Comparison of ENCODE assay signal across 1 cellular context in the genomic region with DNA sequence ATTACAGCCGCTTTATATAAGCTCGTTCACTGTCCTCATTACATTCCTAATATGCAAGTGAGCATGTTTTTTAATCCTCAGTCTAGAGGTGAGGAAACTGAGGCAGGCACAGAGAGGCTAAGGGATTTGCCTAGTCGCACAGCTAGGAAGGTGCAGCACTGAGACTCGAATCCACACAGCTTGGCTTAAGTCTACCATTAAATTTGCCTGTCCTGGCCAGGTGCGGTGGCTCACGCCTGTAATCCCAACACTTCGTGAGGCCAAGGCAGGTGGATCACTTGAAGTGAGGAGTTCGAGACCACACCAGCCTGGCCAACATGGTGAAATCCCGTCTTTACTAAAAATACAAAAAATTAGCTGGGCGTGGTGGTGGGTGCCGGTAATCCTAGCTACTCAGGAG.
TF ChIP-seq lines count a peak whose summit lies in the region.

No MANE protein-coding gene starts in this region.

TF ChIP-seq in SK-N-SH treated with all-trans-retinoic acid at 6 μM for 48 hours, 23 proteins besides CTCF, POLR2A, EP300 and RAD21 (continued from another document):
- TF ChIP-seq, protein P1, sequence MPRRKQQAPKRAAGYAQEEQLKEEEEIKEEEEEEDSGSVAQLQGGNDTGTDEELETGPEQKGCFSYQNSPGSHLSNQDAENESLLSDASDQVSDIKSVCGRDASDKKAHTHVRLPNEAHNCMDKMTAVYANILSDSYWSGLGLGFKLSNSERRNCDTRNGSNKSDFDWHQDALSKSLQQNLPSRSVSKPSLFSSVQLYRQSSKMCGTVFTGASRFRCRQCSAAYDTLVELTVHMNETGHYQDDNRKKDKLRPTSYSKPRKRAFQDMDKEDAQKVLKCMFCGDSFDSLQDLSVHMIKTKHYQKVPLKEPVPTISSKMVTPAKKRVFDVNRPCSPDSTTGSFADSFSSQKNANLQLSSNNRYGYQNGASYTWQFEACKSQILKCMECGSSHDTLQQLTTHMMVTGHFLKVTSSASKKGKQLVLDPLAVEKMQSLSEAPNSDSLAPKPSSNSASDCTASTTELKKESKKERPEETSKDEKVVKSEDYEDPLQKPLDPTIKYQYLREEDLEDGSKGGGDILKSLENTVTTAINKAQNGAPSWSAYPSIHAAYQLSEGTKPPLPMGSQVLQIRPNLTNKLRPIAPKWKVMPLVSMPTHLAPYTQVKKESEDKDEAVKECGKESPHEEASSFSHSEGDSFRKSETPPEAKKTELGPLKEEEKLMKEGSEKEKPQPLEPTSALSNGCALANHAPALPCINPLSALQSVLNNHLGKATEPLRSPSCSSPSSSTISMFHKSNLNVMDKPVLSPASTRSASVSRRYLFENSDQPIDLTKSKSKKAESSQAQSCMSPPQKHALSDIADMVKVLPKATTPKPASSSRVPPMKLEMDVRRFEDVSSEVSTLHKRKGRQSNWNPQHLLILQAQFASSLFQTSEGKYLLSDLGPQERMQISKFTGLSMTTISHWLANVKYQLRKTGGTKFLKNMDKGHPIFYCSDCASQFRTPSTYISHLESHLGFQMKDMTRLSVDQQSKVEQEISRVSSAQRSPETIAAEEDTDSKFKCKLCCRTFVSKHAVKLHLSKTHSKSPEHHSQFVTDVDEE (CRISPR knock-in tag; IDR thresholded peaks at IDR 0.05) = no peak
- TF ChIP-seq GLIS3 (CRISPR knock-in tag; IDR thresholded peaks at IDR 0.05) = no peak
- TF ChIP-seq ZFP30 (CRISPR knock-in tag; IDR thresholded peaks at IDR 0.05) = no peak
- TF ChIP-seq, protein P2, sequence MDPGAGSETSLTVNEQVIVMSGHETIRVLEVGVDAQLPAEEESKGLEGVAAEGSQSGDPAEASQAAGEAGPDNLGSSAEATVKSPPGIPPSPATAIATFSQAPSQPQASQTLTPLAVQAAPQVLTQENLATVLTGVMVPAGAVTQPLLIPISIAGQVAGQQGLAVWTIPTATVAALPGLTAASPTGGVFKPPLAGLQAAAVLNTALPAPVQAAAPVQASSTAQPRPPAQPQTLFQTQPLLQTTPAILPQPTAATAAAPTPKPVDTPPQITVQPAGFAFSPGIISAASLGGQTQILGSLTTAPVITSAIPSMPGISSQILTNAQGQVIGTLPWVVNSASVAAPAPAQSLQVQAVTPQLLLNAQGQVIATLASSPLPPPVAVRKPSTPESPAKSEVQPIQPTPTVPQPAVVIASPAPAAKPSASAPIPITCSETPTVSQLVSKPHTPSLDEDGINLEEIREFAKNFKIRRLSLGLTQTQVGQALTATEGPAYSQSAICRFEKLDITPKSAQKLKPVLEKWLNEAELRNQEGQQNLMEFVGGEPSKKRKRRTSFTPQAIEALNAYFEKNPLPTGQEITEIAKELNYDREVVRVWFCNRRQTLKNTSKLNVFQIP (CRISPR knock-in tag; IDR thresholded peaks at IDR 0.05; ENCODE audit: borderline replicate concordance, low read depth) = no peak
- no peak for TF ChIP-seq ESRRG (CRISPR knock-in tag; IDR thresholded peaks at IDR 0.05)
- no peak for TF ChIP-seq TCF4 (CRISPR knock-in tag; IDR thresholded peaks at IDR 0.05; ENCODE audit: borderline replicate concordance)
- TF ChIP-seq, protein P3, sequence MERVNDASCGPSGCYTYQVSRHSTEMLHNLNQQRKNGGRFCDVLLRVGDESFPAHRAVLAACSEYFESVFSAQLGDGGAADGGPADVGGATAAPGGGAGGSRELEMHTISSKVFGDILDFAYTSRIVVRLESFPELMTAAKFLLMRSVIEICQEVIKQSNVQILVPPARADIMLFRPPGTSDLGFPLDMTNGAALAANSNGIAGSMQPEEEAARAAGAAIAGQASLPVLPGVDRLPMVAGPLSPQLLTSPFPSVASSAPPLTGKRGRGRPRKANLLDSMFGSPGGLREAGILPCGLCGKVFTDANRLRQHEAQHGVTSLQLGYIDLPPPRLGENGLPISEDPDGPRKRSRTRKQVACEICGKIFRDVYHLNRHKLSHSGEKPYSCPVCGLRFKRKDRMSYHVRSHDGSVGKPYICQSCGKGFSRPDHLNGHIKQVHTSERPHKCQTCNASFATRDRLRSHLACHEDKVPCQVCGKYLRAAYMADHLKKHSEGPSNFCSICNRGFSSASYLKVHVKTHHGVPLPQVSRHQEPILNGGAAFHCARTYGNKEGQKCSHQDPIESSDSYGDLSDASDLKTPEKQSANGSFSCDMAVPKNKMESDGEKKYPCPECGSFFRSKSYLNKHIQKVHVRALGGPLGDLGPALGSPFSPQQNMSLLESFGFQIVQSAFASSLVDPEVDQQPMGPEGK (CRISPR knock-in tag; IDR thresholded peaks at IDR 0.05; ENCODE audit: borderline replicate concordance) = no peak
- TF ChIP-seq SNAI2 (CRISPR knock-in tag; IDR thresholded peaks at IDR 0.05) = no peak
- no peak for TF ChIP-seq OSR1 (CRISPR knock-in tag; IDR thresholded peaks at IDR 0.05)
